1 cellular context compared by ENCODE assay signal in genomic region chr4:74440356-74440755, GRCh38.
TF ChIP-seq lines count a peak whose summit lies in the region.

No MANE protein-coding gene starts in this region.

TF ChIP-seq in H1, 55 proteins besides CTCF, POLR2A, EP300 and RAD21 (continued from another document):
- TF ChIP-seq KDM4A (IDR thresholded peaks at IDR 0.05; ENCODE audit: low read depth, low read length, severe bottlenecking) (no peak), KDM5A (IDR thresholded peaks at IDR 0.05; ENCODE audit: low read length) (no peak), TEAD4 (IDR thresholded peaks at IDR 0.05; ENCODE audit: low read depth, low read length) (no peak), RNF2 (IDR thresholded peaks at IDR 0.05; ENCODE audit: borderline replicate concordance, low read depth, low read length, missing control alignments, poor library complexity, severe bottlenecking) (no peak), SIX5 (IDR thresholded peaks at IDR 0.05; ENCODE audit: low read depth, low read length) (no peak), ATF3 (IDR thresholded peaks at IDR 0.05; ENCODE audit: insufficient read depth, low read depth, low read length) (no peak), KDM1A (IDR thresholded peaks at IDR 0.05; ENCODE audit: borderline replicate concordance, low read length) (no peak), JUN (IDR thresholded peaks at IDR 0.05; ENCODE audit: low read depth, low read length) (no peak), SIRT6 (IDR thresholded peaks at IDR 0.05; ENCODE audit: low read length) (no peak), SRF (IDR thresholded peaks at IDR 0.05; ENCODE audit: low read depth, low read length) (no peak), BRCA1 (IDR thresholded peaks at IDR 0.05; ENCODE audit: low read depth, low read length) (no peak), RFX5 (IDR thresholded peaks at IDR 0.05; ENCODE audit: borderline replicate concordance, low read depth, low read length) (no peak)
